8 cellular contexts compared by ENCODE assay signal in the genomic region with DNA sequence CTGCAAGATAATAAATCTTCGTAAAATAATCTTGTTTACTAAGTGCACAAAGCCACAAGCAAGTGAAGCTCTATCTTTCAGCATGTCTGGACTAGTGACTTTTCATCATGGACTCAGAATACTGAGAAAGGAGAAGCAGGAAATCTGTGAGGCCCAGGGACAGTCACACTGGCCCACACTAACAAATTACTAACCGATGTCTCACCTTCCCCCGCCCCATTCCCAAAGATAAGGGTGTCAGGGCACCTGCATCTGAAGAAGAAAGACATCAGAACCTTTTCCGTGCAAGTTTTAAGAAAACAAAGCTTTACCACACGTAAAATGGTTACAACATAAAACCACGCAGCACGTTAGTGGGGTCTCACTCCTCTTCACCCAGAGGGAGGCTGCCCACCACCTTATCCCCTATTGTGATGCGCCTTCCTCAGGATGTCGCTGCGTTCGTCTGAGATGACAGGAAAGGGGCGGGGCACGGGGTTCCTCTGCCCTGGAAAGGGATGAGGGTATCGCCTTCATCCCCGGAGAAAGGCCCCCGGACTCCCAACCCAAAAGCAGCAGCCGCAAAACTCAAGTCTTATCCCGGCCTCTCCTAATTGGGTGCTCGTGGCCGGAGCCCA. TPM values are rescaled to one million over a fixed set of nuclear protein-coding genes. Genes with fewer than 3 reads are reported as not detected.
DNase-seq lines count a peak whose midpoint lies in the region; ATAC-seq, FAIRE-seq and TF ChIP-seq lines count a peak whose summit lies in the region.

No MANE protein-coding gene starts in this region.

- SMC1A ChIA-PET in GM12878 (lab: Charles Lee; ENCODE audit: uncharacterized antibody, unreplicated experiment), result interaction anchor here (1.5 to 3.8 kb wide), 2 partner anchors 12 to 15 kb away, joined by 3 to 19 read pairs; no protein-coding TSS in a partner anchor

- peak overlapping the region; percentile 90 for H2AFZ ChIP-seq in GM12878 (ENCODE audit: control insufficient read depth, low read depth, low read length)
- H2AFZ ChIP-seq in smooth muscle cell (ENCODE audit: low read depth), result peak overlapping the region; percentile 94

- TF ChIP-seq POLR2A in GM12878 (IDR thresholded peaks at IDR 0.05; ENCODE audit: low read depth, low read length), result no peak

- no peaks in the 10 kb centered on the region for H3F3A ChIP-seq in smooth muscle cell (ENCODE audit: low read depth)

- H3K9ac ChIP-seq in GM12878 (ENCODE audit: control insufficient read depth, insufficient read depth, low read length), result peak overlapping the region; percentile 76
- peak overlapping the region; percentile 88 for H3K9ac ChIP-seq in smooth muscle cell (ENCODE audit: low read depth)

- CTCF ChIA-PET in HEK293 (lab: Yijun Ruan, JAX), result interaction anchor here (0.7 to 2.0 kb wide), 3 partner anchors 15 to 152 kb away, joined by 3 to 6 read pairs (median 3); no protein-coding TSS in a partner anchor
- CTCF ChIA-PET in GM12878 (lab: Yijun Ruan, JAX), result interaction anchor here (0.8 to 3.8 kb wide), 8 partner anchors 11 to 212 kb away, joined by 3 to 15 read pairs (median 4); no protein-coding TSS in a partner anchor

- BruUV-seq in GM12878 (replicated peaks; lab: Mats Ljungman, UMichigan), result TSS peak; percentile 58

- H3K27ac ChIP-seq in HEK293 (ENCODE audit: extremely low read depth, low read depth, low read length) (peak overlapping the region; percentile 38; the same call in 1 of the 2 replicates), GM12878 (ENCODE audit: control insufficient read depth, insufficient read depth) (peak overlapping the region; percentile 88), smooth muscle cell (ENCODE audit: low read depth) (peak overlapping the region; percentile 72)

- intact Hi-C loops in GM12878 (cut with micrococcal nuclease; ENCODE audit: unreplicated experiment), result loop anchor here (5.0 to 10.0 kb wide), 3 partner anchors 205 to 498 kb away; a partner anchor contains a TSS

- DNase-seq in MG63, result peak; percentile 34
- DNase-seq in T-helper 22 cell (ENCODE audit: low read depth), result peak; percentile 51
- DNase-seq in GM12878 (ENCODE audit: low read depth, low spot score), result no peak
- peak; percentile 61 for DNase-seq in iPS-NIHi11 (ENCODE audit: low spot score)
- DNase-seq in smooth muscle cell (lab: John Stamatoyannopoulos, UW; ENCODE audit: unreplicated experiment), result no peak
- DNase-seq in middle frontal gyrus (ENCODE audit: extremely low spot score, low spot score), result no peak

- peak; percentile 60 for ATAC-seq in GM12878

- H3K27me3 ChIP-seq in MG63 (no peaks in the 10 kb centered on the region), GM12878 (replicated peaks in 1 of 2; ENCODE audit: control insufficient read depth in 2 of 2, insufficient read depth in 2 of 2, low read length in 1 of 2) (no peaks in the 10 kb centered on the region), smooth muscle cell (ENCODE audit: low read depth) (no peaks in the 10 kb centered on the region)

- H3K9me3 ChIP-seq in HEK293 (ENCODE audit: control insufficient read depth, insufficient read depth, low read depth, low read length) (no peaks in the 10 kb centered on the region), MG63 (no peaks in the 10 kb centered on the region), GM12878 (replicated peaks; ENCODE audit: control insufficient read depth, insufficient read depth, low read length) (no peaks in the 10 kb centered on the region; the same call in 2 of the 3 replicates), smooth muscle cell (replicated peaks; ENCODE audit: low read depth) (no peaks in the 10 kb centered on the region)

- in situ Hi-C loops in GM12878 (cut with MboI), result no loop called here

- POLR2A ChIA-PET in HEK293 (lab: Yijun Ruan, JAX), result interaction anchor here (0.6 to 1.4 kb wide), 21 partner anchors 7 to 960 kb away, joined by 3 to 10 read pairs (median 4); a partner anchor contains a TSS
- POLR2A ChIA-PET in GM12878 (lab: Charles Lee), result interaction anchor here (0.8 to 2.6 kb wide), 10 partner anchors 11 to 211 kb away, joined by 3 to 11 read pairs (median 4); a partner anchor contains a TSS

- TF ChIP-seq RAD21 in GM12878 (IDR thresholded peaks at IDR 0.05; ENCODE audit: insufficient read depth, low read depth, low read length), result no peak

- peak; percentile 52 for FAIRE-seq in GM12878 (lab: Jason Lieb, UNC)

- TF ChIP-seq EP300 in GM12878 (IDR thresholded peaks at IDR 0.05; ENCODE audit: borderline replicate concordance in 1 of 2, control insufficient read depth in 1 of 2, low read depth in 2 of 2, low read length in 2 of 2), result no peak

- H3K4me1 ChIP-seq in HEK293 (ENCODE audit: control insufficient read depth, insufficient read depth, low read length) (no peaks in the 10 kb centered on the region), GM12878 (ENCODE audit: control insufficient read depth, insufficient read depth, low read length) (no peaks in the 10 kb centered on the region), smooth muscle cell (ENCODE audit: low read depth) (peaks cover 8% of the 10 kb centered on the region)

- peak; percentile 23 for TF ChIP-seq CTCF in GM12873 (IDR thresholded peaks at IDR 0.05; ENCODE audit: insufficient read depth, low read depth, low read length, missing control alignments)
- TF ChIP-seq CTCF in HEK293 (tag by site-specific recombination; IDR thresholded peaks at IDR 0.05), result 0 out of 2 replicates have a peak, but pooled peaks have one; percentile 8
- TF ChIP-seq CTCF in GM12878 (IDR thresholded peaks at IDR 0.05 in 2 of 3, conservative IDR thresholded peaks at IDR 0.05 in 1 of 3; ENCODE audit: control insufficient read depth in 2 of 3, extremely low read depth in 1 of 3, insufficient read depth in 1 of 3, low read depth in 3 of 3, low read length in 3 of 3), result peak in 1 of 3 experiments; percentile 10; a peak in 1 of 6 replicates
- TF ChIP-seq CTCF in smooth muscle cell (IDR thresholded peaks at IDR 0.05; ENCODE audit: borderline replicate concordance, insufficient read depth, poor library complexity, severe bottlenecking), result no peak

- H3K36me3 ChIP-seq in HEK293 (ENCODE audit: control insufficient read depth in 2 of 2, insufficient read depth in 1 of 2, low read length in 2 of 2), result peaks cover 0 to 5% of the 10 kb centered on the region in 2 experiments; a peak in 1 of 3 replicates
- no peaks in the 10 kb centered on the region; the same call in 1 of the 2 replicates for H3K36me3 ChIP-seq in MG63
- no peaks in the 10 kb centered on the region for H3K36me3 ChIP-seq in GM12878 (ENCODE audit: control insufficient read depth in 2 of 2, insufficient read depth in 2 of 2, low read length in 1 of 2)
- no peaks in the 10 kb centered on the region for H3K36me3 ChIP-seq in smooth muscle cell (ENCODE audit: low read depth)

- H3K4me2 ChIP-seq in GM12878 (ENCODE audit: control insufficient read depth, insufficient read depth), result peak overlapping the region; percentile 84
- peak overlapping the region; percentile 88 for H3K4me2 ChIP-seq in smooth muscle cell

- 1% methylated on average over 20 of the region's 20 CpGs for WGBS in GM12878 (ENCODE audit: insufficient coverage, insufficient replicate concordance, low lambda C conversion rate, missing lambda C conversion rate)
- WGBS in smooth muscle cell (ENCODE audit: low lambda C conversion rate), result 2% methylated on average over 20 of the region's 20 CpGs

- RAD21 ChIA-PET in GM12878 (lab: Charles Lee; ENCODE audit: unreplicated experiment), result interaction anchor here (2.6 to 4.8 kb wide), 3 partner anchors 13 to 252 kb away, joined by 8 to 30 read pairs (median 10); no protein-coding TSS in a partner anchor

- H3K79me2 ChIP-seq in GM12878 (ENCODE audit: control insufficient read depth, insufficient read depth, low read length) (peaks cover 30% of the 10 kb centered on the region), smooth muscle cell (ENCODE audit: low read depth) (peaks cover 48% of the 10 kb centered on the region)

- no peaks in the 10 kb centered on the region for H4K20me1 ChIP-seq in GM12878 (ENCODE audit: control insufficient read depth, insufficient read depth)
- peaks cover 29% of the 10 kb centered on the region for H4K20me1 ChIP-seq in smooth muscle cell (ENCODE audit: low read depth)

- peak overlapping the region; percentile 99 for H3K4me3 ChIP-seq in HEK293 (ENCODE audit: low read depth, low read length)
- H3K4me3 ChIP-seq in MG63, result peak overlapping the region; percentile 87
- H3K4me3 ChIP-seq in GM12878, result peak overlapping the region; percentile 90
- H3K4me3 ChIP-seq in smooth muscle cell, result peak overlapping the region; percentile 85

RNA-seq across cellular contexts. Expression of a gene that starts 0.6 kb away (rescaled TPM):
- total RNA-seq in MG63 (2014; rRNA removed; shearing (Covaris generic); ENCODE audit: low replicate concordance), result 22.7 and 32.5 TPM in 2 replicates
- 37.4 and 41.3 TPM in 2 replicates for total RNA-seq in GM12878 (2013; cell fraction: nucleolus; rRNA removed)
- total RNA-seq in GM12878 (2014; rRNA removed), result 24.1 and 30.5 TPM in 2 replicates
- total RNA-seq in GM12878 (2014; rRNA removed; fragmentation: Illumina TruSeq; extraction: Trizol), result 32.1 and 32.6 TPM in 2 replicates
- total RNA-seq in GM12878 (2021), result 19.0 and 20.8 TPM in 2 replicates
- polyA plus RNA-seq in GM12878 (2011; ENCODE audit: low read depth), result 12.7 TPM
- polyA plus RNA-seq in GM12878 (2011; rRNA removed), result 38.8 and 55.9 TPM in 2 replicates
- polyA plus RNA-seq in GM12878 (2011; cell fraction: cytosol; rRNA removed), result 16.3 and 19.1 TPM in 2 replicates
- polyA plus RNA-seq in GM12878 (2011; cell fraction: nucleus; rRNA removed), result 21.3 and 23.0 TPM in 2 replicates
- polyA plus RNA-seq in GM12878 (2012), result 11.5 and 14.6 TPM in 2 replicates
- polyA plus RNA-seq in GM12878 (2014; fragmentation: Illumina TruSeq; extraction: Trizol), result 28.2 and 32.8 TPM in 2 replicates
- 10 to 100 TPM; 25.4 to 25.6 TPM for polyA plus RNA-seq in GM12878 (2014; fragmentation: Nextera tagmentation; extraction: Ambion mirVana)
- 20.0 and 22.7 TPM in 2 replicates for polyA plus RNA-seq in GM12878 (2014; rRNA removed)
- polyA plus RNA-seq in GM12878 (2016; fragmentation: Nextera tagmentation; extraction: Ambion mirVana), result 10 to 100 TPM; 32.4 to 35.1 TPM
- polyA minus RNA-seq in GM12878 (2011; rRNA and poly(A)+ RNA removed), result 48.4 and 101 TPM in 2 replicates
- polyA minus RNA-seq in GM12878 (2011; cell fraction: cytosol; rRNA and poly(A)+ RNA removed), result 17.9 and 19.2 TPM in 2 replicates
- 19.7 and 29.9 TPM in 2 replicates for polyA minus RNA-seq in GM12878 (2011; cell fraction: nucleus; rRNA and poly(A)+ RNA removed)
- total RNA-seq in smooth muscle cell, result 48.5 and 56.0 TPM in 2 replicates
- polyA plus RNA-seq in smooth muscle cell, result 22.3 and 40.5 TPM in 2 replicates

RNA-seq across cellular contexts. Expression of a gene that starts 33.4 kb away (rescaled TPM):
- total RNA-seq in MG63 (2014; rRNA removed; shearing (Covaris generic); ENCODE audit: low replicate concordance), result not detected in 2 replicates
- not detected in 2 replicates for total RNA-seq in GM12878 (2013; cell fraction: nucleolus; rRNA removed)
- not detected in 2 replicates for total RNA-seq in GM12878 (2014; rRNA removed)
- total RNA-seq in GM12878 (2014; rRNA removed; fragmentation: Illumina TruSeq; extraction: Trizol), result not detected in 2 replicates
- not detected in 2 replicates for total RNA-seq in GM12878 (2021)
- polyA plus RNA-seq in GM12878 (2011; ENCODE audit: low read depth), result not detected
- polyA plus RNA-seq in GM12878 (2011; rRNA removed), result not detected in 2 replicates
- not detected in 2 replicates for polyA plus RNA-seq in GM12878 (2011; cell fraction: cytosol; rRNA removed)
- polyA plus RNA-seq in GM12878 (2011; cell fraction: nucleus; rRNA removed), result not detected in 2 replicates
- polyA plus RNA-seq in GM12878 (2012), result not detected in 2 replicates
- not detected in 2 replicates for polyA plus RNA-seq in GM12878 (2014; fragmentation: Illumina TruSeq; extraction: Trizol)
- polyA plus RNA-seq in GM12878 (2014; fragmentation: Nextera tagmentation; extraction: Ambion mirVana), result not detected
- polyA plus RNA-seq in GM12878 (2014; rRNA removed), result not detected in 2 replicates
- not detected for polyA plus RNA-seq in GM12878 (2016; fragmentation: Nextera tagmentation; extraction: Ambion mirVana)
- polyA minus RNA-seq in GM12878 (2011; rRNA and poly(A)+ RNA removed), result not detected in 2 replicates
- not detected in 2 replicates for polyA minus RNA-seq in GM12878 (2011; cell fraction: cytosol; rRNA and poly(A)+ RNA removed)
- not detected in 2 replicates for polyA minus RNA-seq in GM12878 (2011; cell fraction: nucleus; rRNA and poly(A)+ RNA removed)
- not detected in 2 replicates for total RNA-seq in smooth muscle cell
- polyA plus RNA-seq in smooth muscle cell, result not detected in 2 replicates

Comparison
In these comparisons a context has a peak if more than half of its experiments do, and no peak if none do; other contexts are left out.
1. H3K27ac ChIP-seq: peak in every context shown above with its lines; median percentile 88 in GM12878; 72 in smooth muscle cell; 38 in HEK293.
2. DNase-seq: peak in MG63 (single experiment), T-helper 22 cell (single experiment) and iPS-NIHi11 (single experiment); none in GM12878 (single experiment), smooth muscle cell (single experiment) and middle frontal gyrus (single experiment).
3. Peak in every context shown above with its lines, with median percentiles within 50 percentile points of each other: H3K4me3 ChIP-seq.